Comparison of ENCODE assay signal across 16 cellular contexts in genomic region chr12:26724309-26724702, GRCh38.
DNase-seq lines count a peak whose midpoint lies in the region; ATAC-seq, FAIRE-seq and TF ChIP-seq lines count a peak whose summit lies in the region.
"Had no signal": no experiment of that assay in that cellular context is flagged by ENCODE, and none has a peak within 500 bp of the region (broad histone marks: within the 10 kb centered on the region; RNA-seq: fewer than 3 reads in every experiment).

No MANE protein-coding gene starts in this region.

- H3K27me3 ChIP-seq in rectal smooth muscle tissue (ENCODE audit: control insufficient read depth, insufficient read depth, low read length) (no peaks in the 10 kb centered on the region), right lobe of liver (no peaks in the 10 kb centered on the region)
- H3K27me3 ChIP-seq: MG63 had no signal

- FAIRE-seq in G401.6 (lab: Jason Lieb, UNC), result peak; percentile 40

- no peak for TF ChIP-seq POLR2A in right lobe of liver (IDR thresholded peaks at IDR 0.05)

- H3K36me3 ChIP-seq in rectal smooth muscle tissue (ENCODE audit: control insufficient read depth, insufficient read depth, low read length) (no peaks in the 10 kb centered on the region), right lobe of liver (no peaks in the 10 kb centered on the region)
- H3K36me3 ChIP-seq: MG63, prostate gland had no signal

- TF ChIP-seq CTCF in WI38 (IDR thresholded peaks at IDR 0.05; ENCODE audit: low read depth, low read length) (no peak), fibroblast of pulmonary artery (IDR thresholded peaks at IDR 0.05; ENCODE audit: low read length, missing control alignments) (no peak), right lobe of liver (IDR thresholded peaks at IDR 0.05) (no peak)

- intact Hi-C loops in right lobe of liver (cut with DNase I), result no loop called here

- 75% methylated on average over 4 of the region's 4 CpGs for WGBS in right lobe of liver (ENCODE audit: insufficient coverage, low coverage, low lambda C conversion rate, missing lambda C conversion rate)

- ATAC-seq in right lobe of liver (no peak), GM21576 (IDR thresholded peaks at IDR 0.05; ENCODE audit: unreplicated experiment) (no peak)
- ATAC-seq: esophagus mucosa; natural killer cell treated with Interleukin-12 subunit alpha and Interleukin-12 subunit beta and Interleukin-15 and Interleukin-18, amount 100 ng/mL, for 72 hours had no signal

- H3K4me3 ChIP-seq in WI38 (ENCODE audit: low read depth, low read length) (peak overlapping the region; percentile 40), fibroblast of pulmonary artery (replicated peaks; ENCODE audit: low read depth, low read length) (peak overlapping the region; percentile 15), rectal smooth muscle tissue (ENCODE audit: low read length) (no peak overlapping the region), right lobe of liver (no peak overlapping the region)
- H3K4me3 ChIP-seq: MG63, prostate gland had no signal

- H3K4me1 ChIP-seq in rectal smooth muscle tissue (ENCODE audit: control insufficient read depth, insufficient read depth, low read length), result peaks cover 18% of the 10 kb centered on the region
- H3K4me1 ChIP-seq in right lobe of liver, result peaks cover 0 to 71% (median 2%) of the 10 kb centered on the region in 4 donors
- H3K4me1 ChIP-seq: prostate gland had no signal

- H3K27ac ChIP-seq in rectal smooth muscle tissue (ENCODE audit: low read depth, low read length) (peak overlapping the region; percentile 68), right lobe of liver (no peak overlapping the region)
- H3K27ac ChIP-seq: HL-60 had no signal

- no peak for DNase-seq in fibroblast of pulmonary artery (ENCODE audit: low read depth)
- DNase-seq in right lobe of liver, result no peak
- DNase-seq in NOMO-1 treated with DMSO at 0.1 percent for 48 hours (lab: John Stamatoyannopoulos, UW; ENCODE audit: unreplicated experiment), result no peak
- DNase-seq in activated CD4-positive, alpha-beta T cell treated with anti-CD3 and anti-CD28 coated beads, Interleukin-2, amount 50 U/mL, for 4 hours, result no peak
- DNase-seq: CD4-positive, CD25-positive, alpha-beta regulatory T cell; central memory CD4-positive, alpha-beta T cell; NCI-H1436 treated with DMSO at 0.1 percent for 48 hours had no signal

- no peak overlapping the region for H3K9ac ChIP-seq in rectal smooth muscle tissue (ENCODE audit: low read length)

- H3K9me3 ChIP-seq in right lobe of liver, result no peaks in the 10 kb centered on the region
- H3K9me3 ChIP-seq: MG63, prostate gland had no signal

Comparison
In these comparisons a context has a peak if more than half of its experiments do, and no peak if none do; other contexts are left out.
1. H3K4me3 ChIP-seq: peak in WI38 (single experiment) and fibroblast of pulmonary artery (single experiment); none in rectal smooth muscle tissue (single experiment) and right lobe of liver (0 of 3).